8 cellular contexts compared by ENCODE assay signal in the genomic region with DNA sequence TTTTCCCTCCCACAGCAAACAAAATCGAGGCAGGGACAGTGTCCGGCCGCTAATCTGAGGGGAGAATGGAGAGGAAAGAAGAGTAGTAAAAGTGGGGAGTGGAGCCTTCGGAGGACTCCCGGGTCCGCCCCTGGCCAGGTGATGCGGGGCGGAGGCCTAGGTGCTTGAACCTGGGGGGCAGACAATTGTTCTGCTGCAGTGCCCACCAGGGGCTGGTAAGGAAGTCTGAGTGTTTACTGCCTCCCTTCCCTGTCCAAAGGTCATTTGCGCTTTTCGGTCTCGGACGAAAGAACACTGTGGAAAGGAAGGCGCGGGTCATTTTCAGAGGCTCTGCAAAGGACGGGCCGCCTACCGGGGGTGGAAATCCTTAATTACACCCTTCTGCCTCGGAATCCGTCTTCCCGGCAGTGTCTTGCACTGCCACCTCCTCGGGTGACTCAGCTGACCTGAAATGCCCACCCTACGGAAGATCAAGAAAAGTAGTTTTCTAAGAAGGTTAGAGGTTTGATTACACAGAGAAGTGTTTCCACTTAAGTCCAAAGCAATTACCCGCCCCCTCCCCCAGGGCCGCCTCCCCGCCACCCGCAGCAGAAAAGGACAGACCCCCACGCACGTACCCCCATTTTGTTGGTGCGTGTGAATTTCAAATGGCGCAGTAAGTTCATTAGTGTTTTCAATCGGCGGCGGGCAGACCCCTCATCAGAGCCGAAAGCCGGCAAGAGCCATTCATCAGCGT.
A peak's percentile ranks its signal among the peaks of the same experiment; 100 is the strongest.
DNase-seq lines count a peak whose midpoint lies in the region; ATAC-seq and TF ChIP-seq lines count a peak whose summit lies in the region.

No MANE protein-coding gene starts in this region.

- TF ChIP-seq CTCF in retinal pigment epithelial cell (conservative IDR thresholded peaks at IDR 0.05; ENCODE audit: low read depth, low read length) = no peak

- ATAC-seq in T-helper 17 cell = no peak
- ATAC-seq in GM18907 (IDR thresholded peaks at IDR 0.05; ENCODE audit: unreplicated experiment) = no peak
- ATAC-seq in GM21447 (IDR thresholded peaks at IDR 0.05; ENCODE audit: unreplicated experiment) = no peak

- H3K4me3 Mint-ChIP-seq in T-helper 17 cell = peak overlapping the region; percentile 76

- H3K4me3 ChIP-seq in retinal pigment epithelial cell (ENCODE audit: low read length) = peak overlapping the region; percentile 65
- no peak overlapping the region for H3K4me3 ChIP-seq in effector memory CD4-positive, alpha-beta T cell (ENCODE audit: insufficient read depth, low read depth, low read length, poor library complexity, severe bottlenecking)

- peaks cover 17% of the 10 kb centered on the region for H3K27me3 ChIP-seq in effector memory CD4-positive, alpha-beta T cell (replicated peaks; ENCODE audit: control insufficient read depth, insufficient read depth, low read length, poor library complexity, severe bottlenecking)

- no peaks in the 10 kb centered on the region for H3K36me3 ChIP-seq in effector memory CD4-positive, alpha-beta T cell (ENCODE audit: control insufficient read depth, insufficient read depth, low read length)

- no peak overlapping the region for H3K27ac ChIP-seq in effector memory CD4-positive, alpha-beta T cell (ENCODE audit: insufficient read depth, low read length, poor library complexity, severe bottlenecking)

- no peaks in the 10 kb centered on the region for H3K4me1 ChIP-seq in effector memory CD4-positive, alpha-beta T cell (ENCODE audit: control insufficient read depth, insufficient read depth, low read length, poor library complexity, severe bottlenecking)

- peaks cover 75% of the 10 kb centered on the region for H3K27me3 Mint-ChIP-seq in T-helper 17 cell

- no peak overlapping the region for H3K27ac Mint-ChIP-seq in T-helper 17 cell

- H3K4me1 Mint-ChIP-seq in T-helper 17 cell = peaks cover 3% of the 10 kb centered on the region

- H3K36me3 Mint-ChIP-seq in T-helper 17 cell (ENCODE audit: low read depth) = peaks cover 2% of the 10 kb centered on the region

- H3K9me3 ChIP-seq in T-helper 17 cell (ENCODE audit: control insufficient read depth, low read length, poor library complexity, severe bottlenecking) = no peaks in the 10 kb centered on the region
- H3K9me3 ChIP-seq in effector memory CD4-positive, alpha-beta T cell (ENCODE audit: control insufficient read depth, low read length) = no peaks in the 10 kb centered on the region

- peak; percentile 65 for DNase-seq in GM03348 (ENCODE audit: low spot score)
- DNase-seq in T-helper 17 cell = no peak
- DNase-seq in glomerular visceral epithelial cell (ENCODE audit: extremely low spot score) = peak; percentile 59
- DNase-seq in retinal pigment epithelial cell (ENCODE audit: low read depth) = no peak
- DNase-seq in effector memory CD4-positive, alpha-beta T cell = no peak
- DNase-seq in NCI-H510A treated with DMSO at 0.1 percent for 48 hours (lab: John Stamatoyannopoulos, UW) = no peak

Comparison
In these comparisons a context has a peak if more than half of its experiments do, and no peak if none do; other contexts are left out.
1. DNase-seq: peak in GM03348 (single experiment) and glomerular visceral epithelial cell (single experiment); none in T-helper 17 cell (0 of 3), retinal pigment epithelial cell (single experiment), effector memory CD4-positive, alpha-beta T cell (0 of 3) and NCI-H510A treated with DMSO at 0.1 percent for 48 hours (single experiment).